Comparison of ENCODE assay signal across 8 cellular contexts in the genomic region with DNA sequence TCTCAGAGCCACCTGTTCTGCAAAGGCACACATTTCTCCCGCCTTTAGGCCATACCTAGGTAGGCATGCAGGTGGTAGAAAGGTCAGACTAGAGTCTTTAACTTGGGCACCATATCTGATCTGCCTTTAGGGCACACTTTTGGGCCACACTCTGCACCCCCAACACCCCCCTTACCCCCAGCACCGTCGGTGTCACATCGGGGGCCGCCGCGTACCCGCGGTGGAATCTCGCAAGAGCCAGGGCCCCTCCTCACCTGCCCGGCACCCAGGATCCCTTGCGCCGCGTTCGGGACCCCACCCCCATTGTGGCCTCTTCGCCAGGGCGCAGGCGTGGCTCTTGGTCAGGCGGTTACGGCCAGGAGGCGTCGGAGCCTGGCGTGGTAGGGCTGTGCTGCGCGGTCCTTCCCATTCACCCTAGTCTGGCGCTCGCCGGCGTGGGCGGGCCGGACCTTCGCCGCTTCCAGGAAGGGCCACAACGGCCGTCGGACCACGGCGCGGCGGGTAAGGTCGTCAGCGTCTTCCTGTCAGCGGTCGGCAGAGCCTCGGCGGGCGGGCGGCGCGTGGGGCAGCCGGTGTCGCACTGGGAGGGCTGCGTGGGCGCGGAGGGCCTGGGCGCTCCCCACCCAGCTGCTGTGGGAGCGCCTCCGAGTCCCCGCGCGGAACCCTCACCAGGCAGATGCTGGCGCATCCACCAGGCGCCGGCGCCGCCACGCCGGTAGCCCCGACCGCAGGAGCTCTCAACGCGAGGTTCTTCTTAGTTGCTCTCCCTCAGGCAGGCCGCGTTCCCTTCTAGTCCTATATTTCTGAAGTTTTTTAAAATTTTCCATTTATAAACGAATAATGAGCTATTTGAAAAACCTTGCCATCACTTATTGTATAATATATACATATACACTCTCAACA. TPM values are rescaled to one million over a fixed set of nuclear protein-coding genes. Genes with fewer than 3 reads are reported as not detected.
A peak's percentile ranks its signal among the peaks of the same experiment; 100 is the strongest.
DNase-seq lines count a peak whose midpoint lies in the region; ATAC-seq, FAIRE-seq and TF ChIP-seq lines count a peak whose summit lies in the region.

A gene (plus strand): TSS at position 341 of the 903 bp plus-strand sequence. CDS start 23,028 bp downstream, outside the sequence.

- peak within 1 kb of the TSS; percentile 100 for H3K18ac ChIP-seq in neuronal stem cell (ENCODE audit: low read length)

- no peaks in the 10 kb centered on the region for H3K36me3 Mint-ChIP-seq in activated CD8-positive, alpha-beta T cell treated with anti-CD3 and anti-CD28 coated beads, Interleukin-2, amount 10 ng/mL, durations not matched to agents 7 days and 5 days (ENCODE audit: low read depth)

- H3K4me3 Mint-ChIP-seq in activated CD8-positive, alpha-beta T cell treated with anti-CD3 and anti-CD28 coated beads, Interleukin-2, amount 10 ng/mL, durations not matched to agents 7 days and 5 days = peak within 1 kb of the TSS; percentile 56

- H3K4ac ChIP-seq in neuronal stem cell (ENCODE audit: low read length) = peak within 1 kb of the TSS; percentile 53

- no peaks in the 10 kb centered on the region for H3K27me3 ChIP-seq in neuronal stem cell (ENCODE audit: control insufficient read depth in 3 of 3, insufficient read depth in 3 of 3, low read depth in 1 of 3, low read length in 3 of 3)

- peak within 1 kb of the TSS; percentile 58 for H2BK12ac ChIP-seq in neuronal stem cell (ENCODE audit: low read length)

- peak within 1 kb of the TSS; percentile 97 for H3K9ac ChIP-seq in neuronal stem cell (ENCODE audit: low read depth, low read length, poor library complexity)

- peak; percentile 17 for DNase-seq in G401 (ENCODE audit: low spot score)
- DNase-seq in NCI-H345 (lab: John Stamatoyannopoulos, UW) = peak; percentile 84
- peak; percentile 28 for DNase-seq in activated CD8-positive, alpha-beta T cell treated with anti-CD3 and anti-CD28 coated beads, Interleukin-2, amount 10 ng/mL, durations not matched to agents 7 days and 5 days
- DNase-seq in frontal cortex (ENCODE audit: low spot score in 2 of 2) = peak in 1 of 2 donors; percentile 52
- peak; percentile 43 for DNase-seq in neuronal stem cell (ENCODE audit: low spot score)
- no peak for DNase-seq in H54 (ENCODE audit: insufficient read length, low spot score)

- H3K4me1 ChIP-seq in neuronal stem cell (ENCODE audit: control insufficient read depth in 2 of 2, insufficient read depth in 1 of 2, low read depth in 1 of 2, low read length in 2 of 2) = no peaks in the 10 kb centered on the region

- peak within 1 kb of the TSS; percentile 75 for H2BK5ac ChIP-seq in neuronal stem cell (ENCODE audit: low read length)

- peak within 1 kb of the TSS; percentile 96 for H2BK15ac ChIP-seq in neuronal stem cell (ENCODE audit: low read length)

- peak within 1 kb of the TSS; percentile 77 for H3K4me2 ChIP-seq in neuronal stem cell (ENCODE audit: insufficient read depth, low read length, poor library complexity, severe bottlenecking)

- H2AFZ ChIP-seq in neuronal stem cell (ENCODE audit: low read length) = peak within 1 kb of the TSS; percentile 99

- H4K91ac ChIP-seq in neuronal stem cell (ENCODE audit: low read depth, low read length, poor library complexity) = peak within 1 kb of the TSS; percentile 95

- H3K14ac ChIP-seq in neuronal stem cell (ENCODE audit: low read length) = peak within 1 kb of the TSS; percentile 82

- in situ Hi-C loops in G401 (cut with HindIII; ENCODE audit: low sequenced_read_pairs) = no loop called here

- peaks cover 4% of the 10 kb centered on the region for H3K79me1 ChIP-seq in neuronal stem cell (ENCODE audit: low read depth, low read length)

- H3K23ac ChIP-seq in neuronal stem cell (ENCODE audit: low read depth, low read length, poor library complexity) = peak within 1 kb of the TSS; percentile 100

- peaks cover 6 to 23% of the 10 kb centered on the region in 2 donors for H3K9me3 ChIP-seq in neuronal stem cell (replicated peaks in 1 of 2; ENCODE audit: control insufficient read depth in 2 of 2, insufficient read depth in 1 of 2, low read depth in 1 of 2, low read length in 2 of 2)

- H2AK5ac ChIP-seq in neuronal stem cell (ENCODE audit: low read depth, low read length) = peak within 1 kb of the TSS; percentile 21

- no peak within 1 kb of the TSS for H2BK120ac ChIP-seq in neuronal stem cell (ENCODE audit: low read depth, low read length)

- H3K4me1 Mint-ChIP-seq in activated CD8-positive, alpha-beta T cell treated with anti-CD3 and anti-CD28 coated beads, Interleukin-2, amount 10 ng/mL, durations not matched to agents 7 days and 5 days (ENCODE audit: low read depth) = no peaks in the 10 kb centered on the region

- CTCF ChIA-PET in activated CD8-positive, alpha-beta T cell treated with anti-CD3 and anti-CD28 coated beads, Interleukin-2, amount 10 ng/mL, durations not matched to agents 7 days and 5 days (lab: Charles Lee) = no interaction called here

- no peaks in the 10 kb centered on the region for H3K36me3 ChIP-seq in neuronal stem cell (replicated peaks in 1 of 2; ENCODE audit: control insufficient read depth in 2 of 2, insufficient read depth in 2 of 2, low read length in 2 of 2)

- ATAC-seq in HG02678 (IDR thresholded peaks at IDR 0.05; ENCODE audit: unreplicated experiment) = peak; percentile 84
- peak; percentile 76 for ATAC-seq in activated CD8-positive, alpha-beta T cell treated with anti-CD3 and anti-CD28 coated beads, Interleukin-2, amount 10 ng/mL, durations not matched to agents 7 days and 5 days
- no peak for ATAC-seq in GM21515 (IDR thresholded peaks at IDR 0.05; ENCODE audit: unreplicated experiment)

- no peak for TF ChIP-seq POLR2A in H54 (IDR thresholded peaks at IDR 0.05; ENCODE audit: low read depth, low read length)

- H3K27ac Mint-ChIP-seq in activated CD8-positive, alpha-beta T cell treated with anti-CD3 and anti-CD28 coated beads, Interleukin-2, amount 10 ng/mL, durations not matched to agents 7 days and 5 days = no peak within 1 kb of the TSS

- no CpG with 5 or more reads among the region's 75 CpGs for WGBS in neuronal stem cell (ENCODE audit: extremely low coverage in 2 of 2, insufficient read length in 2 of 2, insufficient replicate concordance in 1 of 2), 2 donors

- peak within 1 kb of the TSS; percentile 82 for H4K8ac ChIP-seq in neuronal stem cell (ENCODE audit: low read depth, low read length)

- peaks cover 25% of the 10 kb centered on the region for H3K27me3 Mint-ChIP-seq in activated CD8-positive, alpha-beta T cell treated with anti-CD3 and anti-CD28 coated beads, Interleukin-2, amount 10 ng/mL, durations not matched to agents 7 days and 5 days (ENCODE audit: low read depth)

- H3K27ac ChIP-seq in neuronal stem cell (replicated peaks; ENCODE audit: low read length) = no peak within 1 kb of the TSS

- no peak for FAIRE-seq in frontal cortex (lab: Jason Lieb, UNC)
- FAIRE-seq in H54 (lab: Jason Lieb, UNC) = no peak

- peak within 1 kb of the TSS; percentile 69 to 94 for H3K4me3 ChIP-seq in neuronal stem cell (ENCODE audit: low read length in 2 of 2)

- POLR2A ChIA-PET in activated CD8-positive, alpha-beta T cell treated with anti-CD3 and anti-CD28 coated beads, Interleukin-2, amount 10 ng/mL, durations not matched to agents 7 days and 5 days (lab: Charles Lee) = no interaction called here

- H3K9me3 Mint-ChIP-seq in activated CD8-positive, alpha-beta T cell treated with anti-CD3 and anti-CD28 coated beads, Interleukin-2, amount 10 ng/mL, durations not matched to agents 7 days and 5 days (ENCODE audit: insufficient read depth) = peaks cover 20% of the 10 kb centered on the region

RNA-seq across cellular contexts. Expression of the gene that starts here (rescaled TPM):
- total RNA-seq in G401 (2014; rRNA removed; shearing (Covaris generic)) = 51.6 and 55.6 TPM in 2 replicates
- not detected for total RNA-seq in activated CD8-positive, alpha-beta T cell treated with anti-CD3 and anti-CD28 coated beads, Interleukin-2, amount 10 ng/mL, durations not matched to agents 7 days and 5 days
- 37.5 TPM for total RNA-seq in frontal cortex
- 28.0 TPM for polyA plus RNA-seq in neuronal stem cell (2013, experiment 1 of 2)
- 26.3 TPM for polyA plus RNA-seq in neuronal stem cell (2013, experiment 2 of 2)

Comparison
In these comparisons a context has a peak if more than half of its experiments do, and no peak if none do; other contexts are left out.
1. RNA of the gene that starts here (total RNA-seq): 51.6 to 55.6 TPM in G401 and 37.5 TPM in frontal cortex (single experiment); not detected in activated CD8-positive, alpha-beta T cell treated with anti-CD3 and anti-CD28 coated beads, Interleukin-2, amount 10 ng/mL, durations not matched to agents 7 days and 5 days; every median in the first group is over 10 times any median in the second.
2. Peak in DNase-seq and ATAC-seq in activated CD8-positive, alpha-beta T cell treated with anti-CD3 and anti-CD28 coated beads, Interleukin-2, amount 10 ng/mL, durations not matched to agents 7 days and 5 days; RNA of the gene not detected or under 1 TPM.